ENCODE assay signal across 18 cellular contexts in genomic region chr12:40616383-40616900, GRCh38.
DNase-seq lines count a peak whose midpoint lies in the region; ATAC-seq and TF ChIP-seq lines count a peak whose summit lies in the region.
"Had no signal": no experiment of that assay in that cellular context is flagged by ENCODE, and none has a peak within 500 bp of the region (broad histone marks: within the 10 kb centered on the region; RNA-seq: fewer than 3 reads in every experiment).

No MANE protein-coding gene starts in this region.

- H3K4me3 ChIP-seq in BE2C (ENCODE audit: low read depth, low read length) (no peak overlapping the region), gastroesophageal sphincter (no peak overlapping the region)
- H3K4me3 ChIP-seq: A549 had no signal

- no peaks in the 10 kb centered on the region for H3K27me3 Mint-ChIP-seq in T-helper 2 cell treated with Interferon-gamma antibody and Interleukin-4, amounts not matched to agents 5 μg/mL and 100 μg/mL, for 36 hours (ENCODE audit: low read depth)

- no peak overlapping the region for H3K27ac Mint-ChIP-seq in T-helper 2 cell treated with Interferon-gamma antibody and Interleukin-4, amounts not matched to agents 5 μg/mL and 100 μg/mL, for 36 hours
- H3K27ac Mint-ChIP-seq: T-helper 1 cell treated with Interleukin-12 subunit alpha and Interleukin-12 subunit beta and Interleukin-4 antibody, amounts not matched to agents 30 μg/mL and 1 μg/mL, for 36 hours had no signal

- no peaks in the 10 kb centered on the region for H3K36me3 Mint-ChIP-seq in T-helper 2 cell treated with Interferon-gamma antibody and Interleukin-4, amounts not matched to agents 5 μg/mL and 100 μg/mL, for 36 hours (ENCODE audit: low read depth)

- H3K27me3 ChIP-seq in BE2C: no peaks in the 10 kb centered on the region
- H3K27me3 ChIP-seq in gastroesophageal sphincter: no peaks in the 10 kb centered on the region

- H3K36me3 ChIP-seq in BE2C (no peaks in the 10 kb centered on the region), gastroesophageal sphincter (no peaks in the 10 kb centered on the region)

- H3K4me1 Mint-ChIP-seq in T-helper 2 cell treated with Interferon-gamma antibody and Interleukin-4, amounts not matched to agents 5 μg/mL and 100 μg/mL, for 36 hours (ENCODE audit: low read depth): no peaks in the 10 kb centered on the region

- no peak for TF ChIP-seq EP300 in gastroesophageal sphincter (IDR thresholded peaks at IDR 0.05)

- H3K4me3 Mint-ChIP-seq in T-helper 2 cell treated with Interferon-gamma antibody and Interleukin-4, amounts not matched to agents 5 μg/mL and 100 μg/mL, for 36 hours: no peak overlapping the region
- H3K4me3 Mint-ChIP-seq: T-helper 1 cell treated with Interleukin-12 subunit alpha and Interleukin-12 subunit beta and Interleukin-4 antibody, amounts not matched to agents 30 μg/mL and 1 μg/mL, for 36 hours had no signal

- ATAC-seq in gastroesophageal sphincter: no peak
- ATAC-seq: A549, HCT116, PC-3 had no signal

- no peaks in the 10 kb centered on the region for H3K9me3 Mint-ChIP-seq in T-helper 2 cell treated with Interferon-gamma antibody and Interleukin-4, amounts not matched to agents 5 μg/mL and 100 μg/mL, for 36 hours

- DNase-seq in NCI-H82 (lab: John Stamatoyannopoulos, UW) (peak; percentile 48), NCI-H82 treated with DMSO at 0.1 percent for 48 hours (lab: John Stamatoyannopoulos, UW; ENCODE audit: unreplicated experiment) (no peak), MV-4-11 (lab: John Stamatoyannopoulos, UW) (peak; percentile 70), fibroblast of gingiva (ENCODE audit: low read depth) (peak; percentile 44), putamen (ENCODE audit: low spot score) (peak; percentile 34), BE2C (no peak)
- no peak for DNase-seq in T-helper 2 cell treated with Interferon-gamma antibody and Interleukin-4, amounts not matched to agents 5 μg/mL and 100 μg/mL, for 36 hours (ENCODE audit: low spot score)
- DNase-seq: GF-D8, NCI-H1417, NCI-H187 treated with DMSO at 0.1 percent for 48 hours, PC-3, SIG-M5 had no signal

- H3K4me1 ChIP-seq in BE2C (no peaks in the 10 kb centered on the region), gastroesophageal sphincter (peaks cover 0 to 5% (median 0%) of the 10 kb centered on the region in 3 donors)

- H3K9me3 ChIP-seq in BE2C: no peaks in the 10 kb centered on the region
- H3K9me3 ChIP-seq in gastroesophageal sphincter: no peaks in the 10 kb centered on the region
- H3K9me3 ChIP-seq: A549 had no signal

- TF ChIP-seq POLR2A in gastroesophageal sphincter (IDR thresholded peaks at IDR 0.05): no peak

- no peak for TF ChIP-seq CTCF in BE2C (IDR thresholded peaks at IDR 0.05; ENCODE audit: low read depth, low read length)
- TF ChIP-seq CTCF in gastroesophageal sphincter (IDR thresholded peaks at IDR 0.05): no peak

- H3K27ac ChIP-seq in gastroesophageal sphincter: no peak overlapping the region
- H3K27ac ChIP-seq: A549, C4-2B, RWPE1 had no signal

- WGBS in gastroesophageal sphincter (ENCODE audit: low coverage in 1 of 2), 2 donors: 43 to 51% methylated on average over 4 of the region's 4 CpGs

Comparison
In these comparisons a context has a peak if more than half of its experiments do, and no peak if none do; other contexts are left out.
1. DNase-seq: peak in NCI-H82 (single experiment), MV-4-11 (single experiment), fibroblast of gingiva (single experiment) and putamen (single experiment); none in NCI-H82 treated with DMSO at 0.1 percent for 48 hours (single experiment), BE2C (single experiment) and T-helper 2 cell treated with Interferon-gamma antibody and Interleukin-4, amounts not matched to agents 5 μg/mL and 100 μg/mL, for 36 hours (single experiment).